ENCODE assay signal across 8 cellular contexts in the genomic region with DNA sequence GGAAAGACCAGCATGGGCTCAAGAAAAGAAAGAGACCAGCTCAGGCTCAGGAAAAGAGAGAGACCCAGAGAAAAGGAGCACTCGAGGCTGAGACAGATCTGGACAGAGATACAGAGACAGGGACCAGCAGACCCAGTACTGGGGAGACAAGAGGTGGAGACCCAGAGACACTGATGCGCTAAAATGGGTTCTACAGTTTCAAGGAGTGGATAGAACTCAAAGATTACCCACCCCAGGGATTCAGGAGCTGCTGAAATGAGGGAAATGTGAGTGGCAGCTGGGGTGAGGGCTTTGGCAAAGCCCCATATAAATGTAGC. TPM values are rescaled to one million over a fixed set of nuclear protein-coding genes. Genes with fewer than 3 reads are reported as not detected.
A peak's percentile ranks its signal among the peaks of the same experiment; 100 is the strongest.
DNase-seq lines count a peak whose midpoint lies in the region; ATAC-seq, FAIRE-seq and TF ChIP-seq lines count a peak whose summit lies in the region.

No MANE protein-coding gene starts in this region.

- DNase-seq in A549 (ENCODE audit: low read depth in 1 of 2, low spot score in 1 of 2), result no peak
- no peak for DNase-seq in colonic mucosa
- DNase-seq in NCI-H446 (lab: John Stamatoyannopoulos, UW), result no peak
- no peak for DNase-seq in 8988T

- H3K27ac ChIP-seq in A549, result no peak overlapping the region
- peak overlapping the region; percentile 85 for H3K27ac ChIP-seq in HUES48 (ENCODE audit: low read depth, low read length)
- H3K27ac ChIP-seq in colonic mucosa, result peak overlapping the region; percentile 76
- H3K27ac ChIP-seq in muscle layer of duodenum (ENCODE audit: low read length), result peak overlapping the region; percentile 97

- no peak for TF ChIP-seq POLR2A in A549 (IDR thresholded peaks at IDR 0.05; ENCODE audit: low read length)

- intact Hi-C loops in colonic mucosa (cut with DNase I), result loop anchor here (2.0 kb wide), 1 partner anchor 54 kb away; no protein-coding TSS in a partner anchor

- POLR2A ChIA-PET in A549 (lab: Yijun Ruan, JAX), result interaction anchor here (0.5 kb wide), 1 partner anchor 1964 kb away, joined by 3 read pairs; no protein-coding TSS in a partner anchor

- WGBS in A549 (ENCODE audit: missing lambda C conversion rate), result 2% methylated on average over 2 of the region's 2 CpGs

- ATAC-seq in A549, result no peak
- no peak for ATAC-seq in HG03095 (IDR thresholded peaks at IDR 0.05; ENCODE audit: unreplicated experiment)
- ATAC-seq in GM21528 (IDR thresholded peaks at IDR 0.05; ENCODE audit: low FRiP score, unreplicated experiment), result no peak

- H3K4me2 ChIP-seq in A549, result peak overlapping the region; percentile 10; the same call in 1 of the 3 replicates

- no peaks in the 10 kb centered on the region for H3K4me1 ChIP-seq in A549
- H3K4me1 ChIP-seq in HUES48 (ENCODE audit: control insufficient read depth, insufficient read depth, low read length), result peaks cover 4% of the 10 kb centered on the region; the same call in 1 of the 2 replicates
- H3K4me1 ChIP-seq in colonic mucosa, result no peaks in the 10 kb centered on the region
- H3K4me1 ChIP-seq in muscle layer of duodenum (ENCODE audit: control insufficient read depth in 1 of 2, insufficient read depth in 2 of 2, low read length in 2 of 2), result peaks cover 4 to 15% of the 10 kb centered on the region in 2 donors

- H3K27me3 ChIP-seq in HUES48 (ENCODE audit: control insufficient read depth, insufficient read depth, low read length), result no peaks in the 10 kb centered on the region
- H3K27me3 ChIP-seq in colonic mucosa, result no peaks in the 10 kb centered on the region
- no peaks in the 10 kb centered on the region for H3K27me3 ChIP-seq in muscle layer of duodenum (ENCODE audit: low read depth, low read length)

- no peak for TF ChIP-seq CTCF in A549 (IDR thresholded peaks at IDR 0.05)
- no peak for TF ChIP-seq CTCF in colonic mucosa (IDR thresholded peaks at IDR 0.05)

- FAIRE-seq in A549 (lab: Jason Lieb, UNC), result no peak

- H3K9ac ChIP-seq in HUES48 (ENCODE audit: low read depth, low read length), result peak overlapping the region; percentile 71
- H3K9ac ChIP-seq in colonic mucosa (ENCODE audit: low read depth in 2 of 2, low read length in 2 of 2), result peak overlapping the region; percentile 74 to 81

- TF ChIP-seq EP300 in A549 (IDR thresholded peaks at IDR 0.05), result no peak

- H3K4me3 ChIP-seq in A549, result peak overlapping the region; percentile 40; the same call in 2 of the 3 replicates
- peak overlapping the region; percentile 98 for H3K4me3 ChIP-seq in HUES48 (ENCODE audit: low read depth, low read length)
- H3K4me3 ChIP-seq in colonic mucosa, result peak overlapping the region; percentile 90
- H3K4me3 ChIP-seq in muscle layer of duodenum (ENCODE audit: low read depth in 1 of 2, low read length in 2 of 2), result peak overlapping the region; percentile 75 to 98

- H3K9me3 ChIP-seq in A549, result peaks cover 78% of the 10 kb centered on the region
- peaks cover 29% of the 10 kb centered on the region for H3K9me3 ChIP-seq in HUES48 (ENCODE audit: control insufficient read depth, insufficient read depth, low read length)
- H3K9me3 ChIP-seq in colonic mucosa, result no peaks in the 10 kb centered on the region
- peaks cover 0 to 27% of the 10 kb centered on the region in 2 donors for H3K9me3 ChIP-seq in muscle layer of duodenum (ENCODE audit: control insufficient read depth in 1 of 2, low read length in 2 of 2)

- TF ChIP-seq RAD21 in A549 (conservative IDR thresholded peaks at IDR 0.05 in 1 of 2, IDR thresholded peaks at IDR 0.05 in 1 of 2), result no peak

- CTCF ChIA-PET in A549 (lab: Yijun Ruan, JAX), result interaction anchor here (1.3 kb wide), 1 partner anchor 48 kb away, joined by 3 read pairs; no protein-coding TSS in a partner anchor

- H3K36me3 ChIP-seq in HUES48 (ENCODE audit: control insufficient read depth, insufficient read depth, low read length) (no peaks in the 10 kb centered on the region), colonic mucosa (no peaks in the 10 kb centered on the region), muscle layer of duodenum (ENCODE audit: control insufficient read depth in 1 of 2, insufficient read depth in 2 of 2, low read length in 2 of 2) (peaks cover 0 to 25% of the 10 kb centered on the region in 2 donors)

TF ChIP-seq in A549, 52 proteins besides CTCF, POLR2A, EP300 and RAD21 (continues in another document):
- TF ChIP-seq GATA3 (IDR thresholded peaks at IDR 0.05; ENCODE audit: borderline replicate concordance) (no peak), HDAC2 (IDR thresholded peaks at IDR 0.05) (no peak), POLR2AphosphoS2 (conservative IDR thresholded peaks at IDR 0.05; ENCODE audit: low read length) (no peak), MAZ (IDR thresholded peaks at IDR 0.05; ENCODE audit: borderline replicate concordance, low read depth, low read length) (no peak), CEBPB (IDR thresholded peaks at IDR 0.05) (no peak), RNF2 (IDR thresholded peaks at IDR 0.05; ENCODE audit: borderline replicate concordance, low read depth) (no peak), HOXA7 (CRISPR knock-in tag; IDR thresholded peaks at IDR 0.05) (no peak), BCL3 (IDR thresholded peaks at IDR 0.05) (no peak), FOXS1 (CRISPR knock-in tag; IDR thresholded peaks at IDR 0.05) (no peak), ESRRA (IDR thresholded peaks at IDR 0.05; ENCODE audit: borderline replicate concordance, low read length) (no peak), CBX2 (IDR thresholded peaks at IDR 0.05; ENCODE audit: borderline replicate concordance, low read depth) (no peak)
- TF ChIP-seq, protein P1, sequence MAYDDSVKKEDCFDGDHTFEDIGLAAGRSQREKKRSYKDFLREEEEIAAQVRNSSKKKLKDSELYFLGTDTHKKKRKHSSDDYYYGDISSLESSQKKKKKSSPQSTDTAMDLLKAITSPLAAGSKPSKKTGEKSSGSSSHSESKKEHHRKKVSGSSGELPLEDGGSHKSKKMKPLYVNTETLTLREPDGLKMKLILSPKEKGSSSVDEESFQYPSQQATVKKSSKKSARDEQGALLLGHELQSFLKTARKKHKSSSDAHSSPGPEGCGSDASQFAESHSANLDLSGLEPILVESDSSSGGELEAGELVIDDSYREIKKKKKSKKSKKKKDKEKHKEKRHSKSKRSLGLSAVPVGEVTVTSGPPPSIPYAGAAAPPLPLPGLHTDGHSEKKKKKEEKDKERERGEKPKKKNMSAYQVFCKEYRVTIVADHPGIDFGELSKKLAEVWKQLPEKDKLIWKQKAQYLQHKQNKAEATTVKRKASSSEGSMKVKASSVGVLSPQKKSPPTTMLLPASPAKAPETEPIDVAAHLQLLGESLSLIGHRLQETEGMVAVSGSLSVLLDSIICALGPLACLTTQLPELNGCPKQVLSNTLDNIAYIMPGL (CRISPR knock-in tag; IDR thresholded peaks at IDR 0.05; ENCODE audit: borderline replicate concordance), result no peak
- TF ChIP-seq, protein P2, sequence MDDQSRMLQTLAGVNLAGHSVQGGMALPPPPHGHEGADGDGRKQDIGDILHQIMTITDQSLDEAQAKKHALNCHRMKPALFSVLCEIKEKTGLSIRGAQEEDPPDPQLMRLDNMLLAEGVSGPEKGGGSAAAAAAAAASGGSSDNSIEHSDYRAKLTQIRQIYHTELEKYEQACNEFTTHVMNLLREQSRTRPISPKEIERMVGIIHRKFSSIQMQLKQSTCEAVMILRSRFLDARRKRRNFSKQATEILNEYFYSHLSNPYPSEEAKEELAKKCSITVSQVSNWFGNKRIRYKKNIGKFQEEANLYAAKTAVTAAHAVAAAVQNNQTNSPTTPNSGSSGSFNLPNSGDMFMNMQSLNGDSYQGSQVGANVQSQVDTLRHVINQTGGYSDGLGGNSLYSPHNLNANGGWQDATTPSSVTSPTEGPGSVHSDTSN (IDR thresholded peaks at IDR 0.05), result no peak
- TF ChIP-seq, protein P3, sequence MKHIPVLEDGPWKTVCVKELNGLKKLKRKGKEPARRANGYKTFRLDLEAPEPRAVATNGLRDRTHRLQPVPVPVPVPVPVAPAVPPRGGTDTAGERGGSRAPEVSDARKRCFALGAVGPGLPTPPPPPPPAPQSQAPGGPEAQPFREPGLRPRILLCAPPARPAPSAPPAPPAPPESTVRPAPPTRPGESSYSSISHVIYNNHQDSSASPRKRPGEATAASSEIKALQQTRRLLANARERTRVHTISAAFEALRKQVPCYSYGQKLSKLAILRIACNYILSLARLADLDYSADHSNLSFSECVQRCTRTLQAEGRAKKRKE (CRISPR knock-in tag; IDR thresholded peaks at IDR 0.05; ENCODE audit: low read depth), result no peak

RNA-seq across cellular contexts. Expression of gene ZSCAN18, which starts 0.6 kb away (rescaled TPM):
- polyA plus RNA-seq in A549 (2011; rRNA removed), result 2.2 and 2.9 TPM in 2 replicates
- polyA plus RNA-seq in A549 (2012; cell fraction: cytosol; rRNA removed), result 1.8 and 3.1 TPM in 2 replicates
- 4.8 and 7.1 TPM in 2 replicates for polyA plus RNA-seq in A549 (2012; cell fraction: nucleus; rRNA removed)
- 2.3 to 3.3 TPM (median 2.6 TPM) in 3 replicates for polyA plus RNA-seq in A549 (2017; fragmentation: RNase III; extraction: RNeasy Plus Mini Kit Qiagen cat#74134 plus additional on column Dnase treatment)
- 1.9 and 2.2 TPM in 2 replicates for polyA minus RNA-seq in A549 (2011; rRNA and poly(A)+ RNA removed)
- total RNA-seq in colonic mucosa, result 10 to 100 TPM; 17.1 to 22.9 TPM

RNA-seq across cellular contexts. Expression of gene ZNF135, which starts 39.6 kb away (rescaled TPM):
- polyA plus RNA-seq in A549 (2011; rRNA removed) (not detected in 2 replicates), A549 (2017; fragmentation: RNase III; extraction: RNeasy Plus Mini Kit Qiagen cat#74134 plus additional on column Dnase treatment) (not detected in 3 replicates)
- polyA plus RNA-seq in A549 (2012; cell fraction: cytosol; rRNA removed), result not detected in 2 replicates
- polyA plus RNA-seq in A549 (2012; cell fraction: nucleus; rRNA removed), result not detected in 2 replicates
- not detected in 2 replicates for polyA minus RNA-seq in A549 (2011; rRNA and poly(A)+ RNA removed)
- 1 to 10 TPM; 1.1 to 1.4 TPM for total RNA-seq in colonic mucosa

RNA-seq across cellular contexts. Expression of gene ZNF329, which starts 51.9 kb away (rescaled TPM):
- polyA plus RNA-seq in A549 (2011; rRNA removed) (5.7 and 6.2 TPM in 2 replicates), A549 (2017; fragmentation: RNase III; extraction: RNeasy Plus Mini Kit Qiagen cat#74134 plus additional on column Dnase treatment) (2.7 to 2.8 TPM (median 2.8 TPM) in 3 replicates)
- polyA plus RNA-seq in A549 (2012; cell fraction: cytosol; rRNA removed), result 1.1 and 1.3 TPM in 2 replicates
- polyA plus RNA-seq in A549 (2012; cell fraction: nucleus; rRNA removed), result 0.89 and 0.98 TPM in 2 replicates
- 6.1 and 7.0 TPM in 2 replicates for polyA minus RNA-seq in A549 (2011; rRNA and poly(A)+ RNA removed)
- 1 to 10 TPM; 3.9 to 5.9 TPM for total RNA-seq in colonic mucosa

Comparison
In these comparisons a context has a peak if more than half of its experiments do, and no peak if none do; other contexts are left out.
1. H3K27ac ChIP-seq: peak in HUES48 (single experiment), colonic mucosa (single experiment) and muscle layer of duodenum (single experiment); none in A549 (0 of 2).
2. H3K4me3 ChIP-seq: peak in every context shown above with its lines; median percentile 98 in HUES48; 90 in colonic mucosa; 86 in muscle layer of duodenum; 40 in A549.